Comparison of ENCODE assay signal across 9 cellular contexts in the genomic region with DNA sequence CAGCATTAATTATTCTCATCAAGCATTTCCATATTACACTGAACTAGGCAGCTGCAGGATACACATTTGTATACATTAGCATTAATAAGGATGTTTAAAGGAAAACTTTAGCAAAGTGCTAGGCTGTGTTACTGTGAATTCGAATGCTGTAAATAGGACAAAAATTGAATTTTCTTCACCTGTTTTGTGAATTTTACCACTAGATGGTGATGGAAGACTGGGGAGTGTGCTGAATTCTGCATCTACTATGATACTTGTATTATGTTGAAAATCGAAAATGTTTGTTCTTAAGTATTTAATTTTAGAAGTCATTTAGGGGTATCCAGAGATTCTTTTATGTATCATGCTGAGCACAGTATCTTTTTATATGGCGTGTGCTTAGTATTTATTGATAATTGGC. TPM values are rescaled to one million over a fixed set of nuclear protein-coding genes. Genes with fewer than 3 reads are reported as not detected.
DNase-seq lines count a peak whose midpoint lies in the region; ATAC-seq, FAIRE-seq and TF ChIP-seq lines count a peak whose summit lies in the region.
"Had no signal": no experiment of that assay in that cellular context is flagged by ENCODE, and none has a peak within 500 bp of the region (broad histone marks: within the 10 kb centered on the region; RNA-seq: fewer than 3 reads in every experiment).

No MANE protein-coding gene starts in this region.

- H3K4me3 ChIP-seq in Karpas-422 (ENCODE audit: low read length) (no peak overlapping the region), astrocyte (ENCODE audit: insufficient read depth, low read depth, low read length) (no peak overlapping the region), lower lobe of right lung (no peak overlapping the region)

- peak; percentile 41 for FAIRE-seq in astrocyte (lab: Jason Lieb, UNC)

- H2AFZ ChIP-seq in Karpas-422 (ENCODE audit: low read length) (no peak overlapping the region), astrocyte (ENCODE audit: low read depth, low read length) (no peak overlapping the region)

- H3K4me1 ChIP-seq in Karpas-422 (ENCODE audit: low read length) (peaks cover 5% of the 10 kb centered on the region), astrocyte (ENCODE audit: insufficient read depth, low read length) (no peaks in the 10 kb centered on the region), lower lobe of right lung (no peaks in the 10 kb centered on the region)

- H3K36me3 ChIP-seq in Karpas-422 (ENCODE audit: insufficient read depth, low read length) (no peaks in the 10 kb centered on the region), astrocyte (ENCODE audit: insufficient read depth, low read length) (no peaks in the 10 kb centered on the region), lower lobe of right lung (no peaks in the 10 kb centered on the region)

- H3K9me3 ChIP-seq in Karpas-422 (ENCODE audit: low read length) (no peaks in the 10 kb centered on the region), astrocyte (ENCODE audit: insufficient read depth, low read depth, low read length) (no peaks in the 10 kb centered on the region), lower lobe of right lung (no peaks in the 10 kb centered on the region)

- H3K4me2 ChIP-seq in Karpas-422 (ENCODE audit: low read depth, low read length, poor library complexity, severe bottlenecking) (no peak overlapping the region), astrocyte (ENCODE audit: low read length) (no peak overlapping the region)

- no peaks in the 10 kb centered on the region for H3K9me2 ChIP-seq in Karpas-422 (replicated peaks; ENCODE audit: insufficient read depth, low read length)

- no peak overlapping the region for H3K9ac ChIP-seq in Karpas-422 (ENCODE audit: low read length)
- H3K9ac ChIP-seq in astrocyte (ENCODE audit: low read length) = no peak overlapping the region

- ATAC-seq in lower lobe of right lung = no peak

- peak; percentile 49 for TF ChIP-seq CTCF in astrocyte (IDR thresholded peaks at IDR 0.05; ENCODE audit: insufficient read depth, low read depth, low read length)
- TF ChIP-seq CTCF in lower lobe of right lung (IDR thresholded peaks at IDR 0.05) = peak; percentile 31

- H3K4me1 Mint-ChIP-seq in astrocyte (ENCODE audit: low read depth, unreplicated experiment) = peaks cover 5% of the 10 kb centered on the region

- DNase-seq in COLO829 (ENCODE audit: low spot score) (peak; percentile 58), Karpas-422 (peak; percentile 79), astrocyte (ENCODE audit: low read depth) (no peak), lower lobe of right lung (no peak), iPS-NIHi11 (ENCODE audit: low spot score) (no peak), SHP77 treated with DMSO at 0.1 percent for 48 hours (lab: John Stamatoyannopoulos, UW) (no peak), NCI-H146 (lab: John Stamatoyannopoulos, UW) (no peak)
- no peak for DNase-seq in activated effector memory CD4-positive, alpha-beta T cell treated with anti-CD3 and anti-CD28 coated beads, Interleukin-2, amount 50 U/mL, for 16 hours
- DNase-seq: NCI-H1048 had no signal

- intact Hi-C loops in lower lobe of right lung (cut with DNase I) = no loop called here

- H3K36me3 Mint-ChIP-seq in astrocyte (ENCODE audit: low read depth, unreplicated experiment) = no peaks in the 10 kb centered on the region

- no peak overlapping the region for H3K27ac Mint-ChIP-seq in astrocyte (ENCODE audit: unreplicated experiment)

- no peaks in the 10 kb centered on the region for H3K27me3 ChIP-seq in Karpas-422 (ENCODE audit: low read length)
- no peaks in the 10 kb centered on the region for H3K27me3 ChIP-seq in astrocyte (ENCODE audit: insufficient read depth, low read length)
- no peaks in the 10 kb centered on the region for H3K27me3 ChIP-seq in lower lobe of right lung (ENCODE audit: low read depth)

- H3K27ac ChIP-seq in Karpas-422 (ENCODE audit: low read length) (no peak overlapping the region), astrocyte (ENCODE audit: low read depth, low read length) (no peak overlapping the region), lower lobe of right lung (no peak overlapping the region)

- H3K79me2 ChIP-seq in Karpas-422 (ENCODE audit: low read length) (no peaks in the 10 kb centered on the region), astrocyte (ENCODE audit: insufficient read depth, low read length) (no peaks in the 10 kb centered on the region)

- no peaks in the 10 kb centered on the region for H3K9me3 Mint-ChIP-seq in astrocyte (ENCODE audit: unreplicated experiment)

- H3K4me3 Mint-ChIP-seq in astrocyte (ENCODE audit: unreplicated experiment) = no peak overlapping the region

- H4K20me1 ChIP-seq in Karpas-422 (ENCODE audit: insufficient read depth, low read depth, low read length) (no peaks in the 10 kb centered on the region), astrocyte (ENCODE audit: insufficient read depth, low read length) (no peaks in the 10 kb centered on the region)

- H3K27me3 Mint-ChIP-seq in astrocyte (ENCODE audit: low read depth, unreplicated experiment) = no peaks in the 10 kb centered on the region

RNA-seq across cellular contexts. Expression of a gene that starts 12.3 kb away (rescaled TPM):
- total RNA-seq in Karpas-422 (2014; rRNA removed; shearing (Covaris generic); ENCODE audit: low replicate concordance) = not detected in 2 replicates
- total RNA-seq in astrocyte (0.11 TPM in 1 of 2 replicates, not detected in the other), lower lobe of right lung (5.7 TPM)

RNA-seq across cellular contexts. Expression of a gene that starts 25.9 kb away (rescaled TPM):
- not detected in 2 replicates for total RNA-seq in Karpas-422 (2014; rRNA removed; shearing (Covaris generic); ENCODE audit: low replicate concordance)
- total RNA-seq in astrocyte (12.1 and 15.5 TPM in 2 replicates), lower lobe of right lung (0.24 TPM)

RNA-seq across cellular contexts. Expression of a gene that starts 38.7 kb away (rescaled TPM):
- total RNA-seq in Karpas-422 (2014; rRNA removed; shearing (Covaris generic); ENCODE audit: low replicate concordance) = 0.40 and 0.97 TPM in 2 replicates
- total RNA-seq in astrocyte (not detected in 2 replicates), lower lobe of right lung (14.4 TPM)

Comparison
In these comparisons a context has a peak if more than half of its experiments do, and no peak if none do; other contexts are left out.
1. DNase-seq: peak in COLO829 (single experiment) and Karpas-422 (single experiment); none in astrocyte (single experiment), lower lobe of right lung (single experiment), iPS-NIHi11 (single experiment), SHP77 treated with DMSO at 0.1 percent for 48 hours (single experiment), activated effector memory CD4-positive, alpha-beta T cell treated with anti-CD3 and anti-CD28 coated beads, Interleukin-2, amount 50 U/mL, for 16 hours (single experiment) and NCI-H146 (single experiment).
2. RNA of a gene that starts 25.9 kb away (total RNA-seq): 12.1 to 15.5 TPM in astrocyte; 0.24 TPM in lower lobe of right lung (single experiment) and not detected in Karpas-422; every median in the first group is over 10 times any median in the second.